Comparison of ENCODE assay signal across 20 cellular contexts in the genomic region with DNA sequence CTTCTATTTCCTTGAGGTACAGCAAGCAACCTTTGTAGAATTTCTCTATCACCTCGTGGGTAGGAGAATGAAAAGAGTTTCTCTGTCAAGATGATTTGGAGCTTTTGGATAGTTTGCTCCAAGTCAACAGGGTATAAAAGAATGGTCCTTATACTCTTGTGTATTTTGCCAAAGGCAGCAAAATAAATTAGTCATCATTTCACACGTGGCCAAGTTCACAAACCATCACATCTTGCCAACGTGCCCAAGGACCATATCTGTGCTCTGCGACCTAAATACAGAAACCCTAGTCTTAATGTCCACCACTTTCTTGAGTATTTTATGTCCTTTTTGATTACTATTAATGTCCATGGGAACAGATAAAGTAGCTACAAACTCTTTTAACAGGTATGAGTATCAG.
DNase-seq lines count a peak whose midpoint lies in the region; ATAC-seq, FAIRE-seq and TF ChIP-seq lines count a peak whose summit lies in the region.
"Had no signal": no experiment of that assay in that cellular context is flagged by ENCODE, and none has a peak within 500 bp of the region (broad histone marks: within the 10 kb centered on the region; RNA-seq: fewer than 3 reads in every experiment).

No MANE protein-coding gene starts in this region.

- H3K23ac ChIP-seq in IMR-90 (ENCODE audit: low read depth, low read length): peak overlapping the region; percentile 100

- no peak overlapping the region for H2AK9ac ChIP-seq in IMR-90 (replicated peaks; ENCODE audit: low read depth, low read length, poor library complexity)

- POLR2A ChIA-PET in AG04450 (lab: Yijun Ruan, JAX) (interaction anchor here (0.8 to 2.1 kb wide), 6 partner anchors 15 to 133 kb away, joined by 3 to 7 read pairs (median 4); no protein-coding TSS in a partner anchor), IMR-90 (lab: Charles Lee; ENCODE audit: unreplicated experiment) (interaction anchor here (1.0 kb wide), 1 partner anchor 125 kb away, joined by 3 read pairs; no protein-coding TSS in a partner anchor)
- POLR2A ChIA-PET in activated CD8-positive, alpha-beta T cell treated with anti-CD3 and anti-CD28 coated beads for 36 hours (lab: Charles Lee): no interaction called here

- no peak overlapping the region for H3K4me3 Mint-ChIP-seq in astrocyte (ENCODE audit: unreplicated experiment)
- H3K4me3 Mint-ChIP-seq in activated CD8-positive, alpha-beta T cell treated with anti-CD3 and anti-CD28 coated beads for 36 hours: no peak overlapping the region
- H3K4me3 Mint-ChIP-seq: naive thymus-derived CD4-positive, alpha-beta T cell had no signal

- peak overlapping the region; percentile 83 for H3K27ac ChIP-seq in AG04450 (ENCODE audit: low read depth, low read length)
- H3K27ac ChIP-seq in IMR-90 (ENCODE audit: insufficient read depth, low read length): peak overlapping the region; percentile 100
- peak overlapping the region; percentile 96 for H3K27ac ChIP-seq in astrocyte (ENCODE audit: low read depth, low read length)
- H3K27ac ChIP-seq: psoas muscle, vagina, WERI-Rb-1 had no signal

- peak overlapping the region; percentile 100 for H2BK120ac ChIP-seq in IMR-90 (ENCODE audit: low read depth, low read length)

- TF ChIP-seq CTCF in AG04450 (IDR thresholded peaks at IDR 0.05; ENCODE audit: low read depth, low read length) (no peak), IMR-90 (conservative IDR thresholded peaks at IDR 0.05; ENCODE audit: low read depth, low read length) (no peak), astrocyte (IDR thresholded peaks at IDR 0.05; ENCODE audit: insufficient read depth, low read depth, low read length) (no peak)
- TF ChIP-seq CTCF in activated CD8-positive, alpha-beta T cell treated with anti-CD3 and anti-CD28 coated beads for 36 hours (IDR thresholded peaks at IDR 0.05): no peak

- intact Hi-C loops in IMR-90 (cut with micrococcal nuclease): no loop called here
- intact Hi-C loops in activated CD8-positive, alpha-beta T cell treated with anti-CD3 and anti-CD28 coated beads for 36 hours (cut with micrococcal nuclease): no loop called here

- peak overlapping the region; percentile 97 for H2BK5ac ChIP-seq in IMR-90 (ENCODE audit: low read depth, low read length, poor library complexity, severe bottlenecking)

- H3K14ac ChIP-seq in IMR-90 (replicated peaks; ENCODE audit: low read depth, low read length): peak overlapping the region; percentile 99

- H3K9ac ChIP-seq in IMR-90 (ENCODE audit: low read depth, low read length): peak overlapping the region; percentile 67
- peak overlapping the region; percentile 81 for H3K9ac ChIP-seq in astrocyte (ENCODE audit: low read length)

- H3K18ac ChIP-seq in IMR-90 (ENCODE audit: low read depth, low read length): peak overlapping the region; percentile 100

- H3K27ac Mint-ChIP-seq in astrocyte (ENCODE audit: unreplicated experiment): peak overlapping the region; percentile 94
- no peak overlapping the region for H3K27ac Mint-ChIP-seq in activated CD8-positive, alpha-beta T cell treated with anti-CD3 and anti-CD28 coated beads for 36 hours
- H3K27ac Mint-ChIP-seq: naive thymus-derived CD4-positive, alpha-beta T cell had no signal

- H3K79me1 ChIP-seq in IMR-90 (ENCODE audit: low read depth in 1 of 2, low read length in 2 of 2): peaks cover 24 to 38% of the 10 kb centered on the region in 2 experiments

- ATAC-seq in IMR-90 (ENCODE audit: low read depth) (no peak), HG02610 (IDR thresholded peaks at IDR 0.05; ENCODE audit: unreplicated experiment) (no peak)
- ATAC-seq in activated CD8-positive, alpha-beta T cell treated with anti-CD3 and anti-CD28 coated beads for 36 hours: no peak
- ATAC-seq: naive thymus-derived CD4-positive, alpha-beta T cell; psoas muscle had no signal

- H4K91ac ChIP-seq in IMR-90 (ENCODE audit: insufficient read depth, low read depth, low read length): peak overlapping the region; percentile 99

- CTCF ChIA-PET in AG04450 (lab: Charles Lee) (interaction anchor here (1.2 kb wide), 1 partner anchor 320 kb away, joined by 4 read pairs; no protein-coding TSS in a partner anchor), IMR-90 (lab: Yijun Ruan, JAX) (interaction anchor here (0.5 to 1.0 kb wide), 2 partner anchors 29 to 1458 kb away, joined by 3 to 4 read pairs; no protein-coding TSS in a partner anchor)
- CTCF ChIA-PET in activated CD8-positive, alpha-beta T cell treated with anti-CD3 and anti-CD28 coated beads for 36 hours (lab: Charles Lee): no interaction called here

- in situ Hi-C loops in IMR-90 (cut with MboI; ENCODE audit: low sequenced_read_pairs): no loop called here

- H3K27me3 ChIP-seq in AG04450 (ENCODE audit: control insufficient read depth, insufficient read depth, low read length): no peaks in the 10 kb centered on the region
- no peaks in the 10 kb centered on the region for H3K27me3 ChIP-seq in IMR-90 (ENCODE audit: control insufficient read depth, insufficient read depth, low read length)
- H3K27me3 ChIP-seq in astrocyte (ENCODE audit: insufficient read depth, low read length): no peaks in the 10 kb centered on the region
- H3K27me3 ChIP-seq: vagina had no signal

- no TSS peak for BruUV-seq in IMR-90 (replicated peaks; lab: Mats Ljungman, UMichigan)

- peaks cover 76% of the 10 kb centered on the region for H3K4me1 Mint-ChIP-seq in astrocyte (ENCODE audit: low read depth, unreplicated experiment)
- no peaks in the 10 kb centered on the region for H3K4me1 Mint-ChIP-seq in activated CD8-positive, alpha-beta T cell treated with anti-CD3 and anti-CD28 coated beads for 36 hours (ENCODE audit: low read depth)
- H3K4me1 Mint-ChIP-seq: naive thymus-derived CD4-positive, alpha-beta T cell had no signal

- DNase-seq in AG04450 (ENCODE audit: low read depth, low spot score) (no peak), IMR-90 (peak; percentile 36), astrocyte (ENCODE audit: low read depth) (peak; percentile 31), kidney tubule cell (ENCODE audit: low spot score) (peak; percentile 64)
- no peak for DNase-seq in activated CD8-positive, alpha-beta T cell treated with anti-CD3 and anti-CD28 coated beads for 36 hours
- no peak for DNase-seq in activated effector memory CD4-positive, alpha-beta T cell treated with Interleukin-2 at 50 U/mL for 16 hours
- DNase-seq in stimulated activated CD4-positive, alpha-beta T cell treated with anti-CD3 and anti-CD28 coated beads, Interleukin-4, amount 100 ng/mL, for 4 hours: no peak
- DNase-seq: activated gamma-delta T cell treated with Interleukin-2 at 50 U/mL for 16 hours; amygdala; naive thymus-derived CD4-positive, alpha-beta T cell; NCI-H1092 treated with DMSO at 0.1 percent for 48 hours; NCI-H2107; NCI-H524 treated with DMSO at 0.1 percent for 48 hours; psoas muscle; T-helper 2 cell; WERI-Rb-1 had no signal

- TF ChIP-seq POLR2A in IMR-90 (IDR thresholded peaks at IDR 0.05; ENCODE audit: low read depth, low read length): no peak; the same call in 1 of the 2 replicates

- FAIRE-seq in astrocyte (lab: Jason Lieb, UNC): no peak
- FAIRE-seq: GM18507 had no signal

- no peaks in the 10 kb centered on the region for H3K36me3 Mint-ChIP-seq in astrocyte (ENCODE audit: low read depth, unreplicated experiment)
- no peaks in the 10 kb centered on the region for H3K36me3 Mint-ChIP-seq in activated CD8-positive, alpha-beta T cell treated with anti-CD3 and anti-CD28 coated beads for 36 hours (ENCODE audit: low read depth)
- H3K36me3 Mint-ChIP-seq: naive thymus-derived CD4-positive, alpha-beta T cell had no signal

- peak overlapping the region; percentile 96 to 98 for H4K8ac ChIP-seq in IMR-90 (ENCODE audit: low read depth in 2 of 2, low read length in 2 of 2)

- no peak for TF ChIP-seq RAD21 in IMR-90 (IDR thresholded peaks at IDR 0.05; ENCODE audit: low read length)

- peak overlapping the region; percentile 44; the same call in 1 of the 2 replicates for H3K4me2 ChIP-seq in IMR-90 (ENCODE audit: low read depth, low read length)
- H3K4me2 ChIP-seq in astrocyte (ENCODE audit: low read length): peak overlapping the region; percentile 82

- H3K4me1 ChIP-seq in IMR-90 (ENCODE audit: control insufficient read depth, insufficient read depth, low read length): peaks cover 26% of the 10 kb centered on the region
- H3K4me1 ChIP-seq in astrocyte (ENCODE audit: insufficient read depth, low read length): peaks cover 68% of the 10 kb centered on the region
- H3K4me1 ChIP-seq: psoas muscle had no signal

- H3K4me3 ChIP-seq in AG04450 (ENCODE audit: low read depth, low read length) (no peak overlapping the region), IMR-90 (ENCODE audit: insufficient read depth, low read depth, low read length) (no peak overlapping the region), astrocyte (ENCODE audit: insufficient read depth, low read depth, low read length) (peak overlapping the region; percentile 9)
- H3K4me3 ChIP-seq: lung, psoas muscle, vagina had no signal

- no peaks in the 10 kb centered on the region for H3K27me3 Mint-ChIP-seq in astrocyte (ENCODE audit: low read depth, unreplicated experiment)
- H3K27me3 Mint-ChIP-seq in activated CD8-positive, alpha-beta T cell treated with anti-CD3 and anti-CD28 coated beads for 36 hours: no peaks in the 10 kb centered on the region
- H3K27me3 Mint-ChIP-seq: naive thymus-derived CD4-positive, alpha-beta T cell had no signal

- WGBS in IMR-90 (ENCODE audit: extremely low coverage in 2 of 2, insufficient read length in 1 of 2), 2 experiments: no CpG with 5 or more reads among the region's 4 CpGs

- H2AFZ ChIP-seq in IMR-90 (replicated peaks; ENCODE audit: low read length, poor library complexity) (no peak overlapping the region), astrocyte (ENCODE audit: low read depth, low read length) (no peak overlapping the region)

- H2AK5ac ChIP-seq in IMR-90 (ENCODE audit: low read depth, low read length): peak overlapping the region; percentile 100

- dilution Hi-C loops in IMR-90 (cut with HindIII; ENCODE audit: low sequenced_read_pairs, unreplicated experiment): no loop called here

- peak overlapping the region; percentile 96 for H3K56ac ChIP-seq in IMR-90 (ENCODE audit: extremely low read depth, insufficient read depth, low read length)

- H2BK15ac ChIP-seq in IMR-90 (ENCODE audit: low read depth, low read length): peak overlapping the region; percentile 88; the same call in 2 of the 3 replicates

- H3K79me2 ChIP-seq in astrocyte (ENCODE audit: insufficient read depth, low read length): no peaks in the 10 kb centered on the region

- H2BK20ac ChIP-seq in IMR-90 (ENCODE audit: low read depth, low read length): peak overlapping the region; percentile 99

- peak overlapping the region; percentile 100 for H4K5ac ChIP-seq in IMR-90 (ENCODE audit: low read depth, low read length)

- H3K36me3 ChIP-seq in IMR-90 (ENCODE audit: control insufficient read depth, insufficient read depth, low read length) (no peaks in the 10 kb centered on the region), astrocyte (ENCODE audit: insufficient read depth, low read length) (no peaks in the 10 kb centered on the region)
- H3K36me3 ChIP-seq: vagina, WERI-Rb-1 had no signal

- H3K9me3 Mint-ChIP-seq in astrocyte (ENCODE audit: unreplicated experiment): no peaks in the 10 kb centered on the region
- no peaks in the 10 kb centered on the region for H3K9me3 Mint-ChIP-seq in activated CD8-positive, alpha-beta T cell treated with anti-CD3 and anti-CD28 coated beads for 36 hours
- H3K9me3 Mint-ChIP-seq: naive thymus-derived CD4-positive, alpha-beta T cell had no signal

- H4K20me1 ChIP-seq in IMR-90 (ENCODE audit: insufficient read depth, low read length) (no peaks in the 10 kb centered on the region), astrocyte (ENCODE audit: insufficient read depth, low read length) (no peaks in the 10 kb centered on the region)

- H3K9me1 ChIP-seq in IMR-90 (ENCODE audit: insufficient read depth, low read length): peaks cover 18% of the 10 kb centered on the region

- H3K9me3 ChIP-seq in AG04450 (ENCODE audit: control insufficient read depth, insufficient read depth, low read length): no peaks in the 10 kb centered on the region
- no peaks in the 10 kb centered on the region for H3K9me3 ChIP-seq in IMR-90 (ENCODE audit: control insufficient read depth, insufficient read depth, low read length)
- no peaks in the 10 kb centered on the region for H3K9me3 ChIP-seq in astrocyte (ENCODE audit: insufficient read depth, low read depth, low read length)
- H3K9me3 ChIP-seq: psoas muscle, vagina had no signal

- H3K4ac ChIP-seq in IMR-90 (ENCODE audit: low read depth, low read length): peak overlapping the region; percentile 100

Comparison
In these comparisons a context has a peak if more than half of its experiments do, and no peak if none do; other contexts are left out.
1. DNase-seq: peak in IMR-90 (single experiment), astrocyte (single experiment) and kidney tubule cell (single experiment); none in AG04450 (single experiment), activated CD8-positive, alpha-beta T cell treated with anti-CD3 and anti-CD28 coated beads for 36 hours (single experiment), activated effector memory CD4-positive, alpha-beta T cell treated with Interleukin-2 at 50 U/mL for 16 hours (single experiment) and stimulated activated CD4-positive, alpha-beta T cell treated with anti-CD3 and anti-CD28 coated beads, Interleukin-4, amount 100 ng/mL, for 4 hours (0 of 2).
2. Peak in every context shown above with its lines, with median percentiles within 50 percentile points of each other: H3K27ac ChIP-seq.